In genomic region chr17:79406316-79406715, GRCh38 we compare ENCODE assay signal across 16 cellular contexts.
DNase-seq lines count a peak whose midpoint lies in the region; ATAC-seq and TF ChIP-seq lines count a peak whose summit lies in the region.
"Had no signal": no experiment of that assay in that cellular context is flagged by ENCODE, and none has a peak within 500 bp of the region (broad histone marks: within the 10 kb centered on the region; RNA-seq: fewer than 3 reads in every experiment).

No MANE protein-coding gene starts in this region.

- DNase-seq in NCI-H2227 (lab: John Stamatoyannopoulos, UW; ENCODE audit: unreplicated experiment), result peak; percentile 39
- DNase-seq in NCI-H2227 treated with DMSO at 0.1 percent for 48 hours (lab: John Stamatoyannopoulos, UW), result no peak
- no peak for DNase-seq in HCT116 (ENCODE audit: low read depth, low spot score)
- peak; percentile 70 for DNase-seq in NCI-H69 (lab: John Stamatoyannopoulos, UW)
- DNase-seq in lung microvascular endothelial cell (ENCODE audit: low read depth in 2 of 2), result peak; percentile 37 to 52
- DNase-seq in substantia nigra (lab: John Stamatoyannopoulos, UW), result no peak
- DNase-seq in H4 (ENCODE audit: low spot score), result no peak
- DNase-seq: Caco-2, DMS53, HFFc6, NCI-H226, NCI-H526 treated with DMSO at 0.1 percent for 48 hours, PC-9, SJCRH30 had no signal

- H3K4me2 ChIP-seq in HCT116 (ENCODE audit: low read length), result no peak overlapping the region
- H3K4me2 ChIP-seq: KMS-11, PC-9 had no signal

- no peaks in the 10 kb centered on the region for H4K20me1 ChIP-seq in HCT116 (ENCODE audit: insufficient read depth)

- POLR2A ChIA-PET in HCT116 (lab: Charles Lee), result no interaction called here

- no peaks in the 10 kb centered on the region for H3K9me2 ChIP-seq in HCT116 (ENCODE audit: insufficient read depth)

- peaks cover 57% of the 10 kb centered on the region for H3K27me3 ChIP-seq in HCT116 (ENCODE audit: insufficient read depth, low read length)

- no TSS peak for BruUV-seq in HCT116 (replicated peaks; lab: Mats Ljungman, UMichigan)

- TF ChIP-seq POLR2A in HCT116 (IDR thresholded peaks at IDR 0.05; ENCODE audit: borderline replicate concordance, extremely low read depth, insufficient read depth, insufficient read length), result no peak

- RAD21 ChIA-PET in HCT116 (lab: Charles Lee; ENCODE audit: low non-redundant PET in 1 of 2, low total read pairs in 2 of 2, uncharacterized antibody in 2 of 2, unreplicated experiment in 2 of 2), result no interaction called here

- H3K79me2 ChIP-seq in HCT116 (ENCODE audit: insufficient read depth, low read length), result no peaks in the 10 kb centered on the region

- CTCF ChIA-PET in HCT116 (lab: Charles Lee), result interaction anchor here (4.8 to 8.5 kb wide), 2 partner anchors 14 to 303 kb away, joined by 14 to 98 read pairs; no protein-coding TSS in a partner anchor

- H2AFZ ChIP-seq in HCT116 (ENCODE audit: low read depth, low read length, poor library complexity, severe bottlenecking), result no peak overlapping the region
- H2AFZ ChIP-seq: PC-9 had no signal

- TF ChIP-seq RAD21 in HCT116 (IDR thresholded peaks at IDR 0.05; ENCODE audit: low read depth), result no peak

- H3K4me3 ChIP-seq in HCT116 (replicated peaks in 1 of 2; ENCODE audit: low read depth in 1 of 2, low read length in 2 of 2), result no peak overlapping the region
- H3K4me3 ChIP-seq: PC-9, SJCRH30 had no signal

- H3K9me3 ChIP-seq in HCT116 (ENCODE audit: control insufficient read depth in 1 of 2, insufficient read depth in 1 of 2, low read depth in 1 of 2, low read length in 2 of 2), result no peaks in the 10 kb centered on the region
- H3K9me3 ChIP-seq: Caco-2, SJCRH30 had no signal

- no peak for TF ChIP-seq CTCF in HCT116 (IDR thresholded peaks at IDR 0.05 in 2 of 3, conservative IDR thresholded peaks at IDR 0.05 in 1 of 3; ENCODE audit: borderline replicate concordance in 1 of 3, insufficient read depth in 1 of 3, low read depth in 2 of 3, low read length in 2 of 3)

- ATAC-seq in HCT116, result no peak
- ATAC-seq in GM21619 (IDR thresholded peaks at IDR 0.05; ENCODE audit: unreplicated experiment), result no peak

- H3K4me1 ChIP-seq in HCT116 (ENCODE audit: control insufficient read depth in 1 of 2, insufficient read depth in 2 of 2, low read length in 2 of 2), result peaks cover 0 to 2% of the 10 kb centered on the region in 2 experiments; a peak in 1 of 4 replicates
- H3K4me1 ChIP-seq: SJCRH30 had no signal

- intact Hi-C loops in HCT116 (cut with micrococcal nuclease), result loop anchor here (10.0 kb wide), 1 partner anchor 208 kb away; the partner anchor contains the start of gene RBFOX3

- H3K36me3 ChIP-seq in HCT116 (ENCODE audit: control insufficient read depth in 1 of 2, insufficient read depth in 2 of 2, low read length in 2 of 2), result no peaks in the 10 kb centered on the region
- H3K36me3 ChIP-seq: SJCRH30 had no signal

- no peak overlapping the region for H3K9ac ChIP-seq in HCT116 (ENCODE audit: low read length)
- H3K9ac ChIP-seq: KMS-11 had no signal

- H3K27ac ChIP-seq in HCT116 (ENCODE audit: low read depth, low read length) (no peak overlapping the region), substantia nigra (ENCODE audit: low read depth, low read length, poor library complexity, severe bottlenecking) (no peak overlapping the region)
- H3K27ac ChIP-seq: KMS-11, PC-9, SJCRH30 had no signal

TF ChIP-seq in HCT116, 20 proteins besides CTCF, POLR2A, EP300 and RAD21:
- peak; percentile 94; the same call in 1 of the 2 replicates for TF ChIP-seq EZH2 (IDR thresholded peaks at IDR 0.05)
- no peak for TF ChIP-seq SRF (IDR thresholded peaks at IDR 0.05; ENCODE audit: low read depth)
- 0 out of 2 replicates have a peak, but pooled peaks have one; percentile 51 for TF ChIP-seq EZH2phosphoT487 (IDR thresholded peaks at IDR 0.05; ENCODE audit: borderline replicate concordance)

Comparison
In these comparisons a context has a peak if more than half of its experiments do, and no peak if none do; other contexts are left out.
1. DNase-seq: peak in NCI-H2227 (single experiment), NCI-H69 (single experiment) and lung microvascular endothelial cell (2 of 2); none in NCI-H2227 treated with DMSO at 0.1 percent for 48 hours (single experiment), HCT116 (single experiment), substantia nigra (0 of 49) and H4 (single experiment).